ENCODE assay signal across 1 cellular context in genomic region chr19:46014534-46014933, GRCh38.
TF ChIP-seq lines count a peak whose summit lies in the region.

No MANE protein-coding gene starts in this region.

TF ChIP-seq in SK-N-SH, 30 proteins besides CTCF, POLR2A, EP300 and RAD21:
- TF ChIP-seq EZH2phosphoT487 (IDR thresholded peaks at IDR 0.05; ENCODE audit: borderline replicate concordance, low read depth) (no peak), RCOR1 (IDR thresholded peaks at IDR 0.05; ENCODE audit: low read length) (no peak), POLR2AphosphoS5 (IDR thresholded peaks at IDR 0.05; ENCODE audit: low read depth, low read length) (no peak), NFIC (IDR thresholded peaks at IDR 0.05; ENCODE audit: borderline replicate concordance) (no peak), FOSL2 (IDR thresholded peaks at IDR 0.05; ENCODE audit: borderline replicate concordance, low read depth) (no peak), TCF12 (IDR thresholded peaks at IDR 0.05) (no peak), RFX5 (IDR thresholded peaks at IDR 0.05; ENCODE audit: low read length) (no peak), RXRA (IDR thresholded peaks at IDR 0.05; ENCODE audit: borderline replicate concordance, low read depth) (no peak), TEAD4 (IDR thresholded peaks at IDR 0.05; ENCODE audit: borderline replicate concordance, insufficient read depth) (no peak), GATA2 (CRISPR knock-in tag; IDR thresholded peaks at IDR 0.05) (no peak), GABPA (IDR thresholded peaks at IDR 0.05; ENCODE audit: low read depth) (no peak), ELF1 (IDR thresholded peaks at IDR 0.05) (no peak)
- TF ChIP-seq, protein P1, sequence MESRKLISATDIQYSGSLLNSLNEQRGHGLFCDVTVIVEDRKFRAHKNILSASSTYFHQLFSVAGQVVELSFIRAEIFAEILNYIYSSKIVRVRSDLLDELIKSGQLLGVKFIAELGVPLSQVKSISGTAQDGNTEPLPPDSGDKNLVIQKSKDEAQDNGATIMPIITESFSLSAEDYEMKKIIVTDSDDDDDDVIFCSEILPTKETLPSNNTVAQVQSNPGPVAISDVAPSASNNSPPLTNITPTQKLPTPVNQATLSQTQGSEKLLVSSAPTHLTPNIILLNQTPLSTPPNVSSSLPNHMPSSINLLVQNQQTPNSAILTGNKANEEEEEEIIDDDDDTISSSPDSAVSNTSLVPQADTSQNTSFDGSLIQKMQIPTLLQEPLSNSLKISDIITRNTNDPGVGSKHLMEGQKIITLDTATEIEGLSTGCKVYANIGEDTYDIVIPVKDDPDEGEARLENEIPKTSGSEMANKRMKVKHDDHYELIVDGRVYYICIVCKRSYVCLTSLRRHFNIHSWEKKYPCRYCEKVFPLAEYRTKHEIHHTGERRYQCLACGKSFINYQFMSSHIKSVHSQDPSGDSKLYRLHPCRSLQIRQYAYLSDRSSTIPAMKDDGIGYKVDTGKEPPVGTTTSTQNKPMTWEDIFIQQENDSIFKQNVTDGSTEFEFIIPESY (IDR thresholded peaks at IDR 0.05; ENCODE audit: borderline replicate concordance, low read depth): no peak
- TF ChIP-seq, protein P2, sequence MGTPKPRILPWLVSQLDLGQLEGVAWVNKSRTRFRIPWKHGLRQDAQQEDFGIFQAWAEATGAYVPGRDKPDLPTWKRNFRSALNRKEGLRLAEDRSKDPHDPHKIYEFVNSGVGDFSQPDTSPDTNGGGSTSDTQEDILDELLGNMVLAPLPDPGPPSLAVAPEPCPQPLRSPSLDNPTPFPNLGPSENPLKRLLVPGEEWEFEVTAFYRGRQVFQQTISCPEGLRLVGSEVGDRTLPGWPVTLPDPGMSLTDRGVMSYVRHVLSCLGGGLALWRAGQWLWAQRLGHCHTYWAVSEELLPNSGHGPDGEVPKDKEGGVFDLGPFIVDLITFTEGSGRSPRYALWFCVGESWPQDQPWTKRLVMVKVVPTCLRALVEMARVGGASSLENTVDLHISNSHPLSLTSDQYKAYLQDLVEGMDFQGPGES (IDR thresholded peaks at IDR 0.05; ENCODE audit: low read depth, low read length): no peak
- TF ChIP-seq, protein P3, sequence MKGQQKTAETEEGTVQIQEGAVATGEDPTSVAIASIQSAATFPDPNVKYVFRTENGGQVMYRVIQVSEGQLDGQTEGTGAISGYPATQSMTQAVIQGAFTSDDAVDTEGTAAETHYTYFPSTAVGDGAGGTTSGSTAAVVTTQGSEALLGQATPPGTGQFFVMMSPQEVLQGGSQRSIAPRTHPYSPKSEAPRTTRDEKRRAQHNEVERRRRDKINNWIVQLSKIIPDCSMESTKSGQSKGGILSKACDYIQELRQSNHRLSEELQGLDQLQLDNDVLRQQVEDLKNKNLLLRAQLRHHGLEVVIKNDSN (IDR thresholded peaks at IDR 0.05; ENCODE audit: borderline replicate concordance, low read depth): no peak
